ENCODE assay signal across 16 cellular contexts in the genomic region with DNA sequence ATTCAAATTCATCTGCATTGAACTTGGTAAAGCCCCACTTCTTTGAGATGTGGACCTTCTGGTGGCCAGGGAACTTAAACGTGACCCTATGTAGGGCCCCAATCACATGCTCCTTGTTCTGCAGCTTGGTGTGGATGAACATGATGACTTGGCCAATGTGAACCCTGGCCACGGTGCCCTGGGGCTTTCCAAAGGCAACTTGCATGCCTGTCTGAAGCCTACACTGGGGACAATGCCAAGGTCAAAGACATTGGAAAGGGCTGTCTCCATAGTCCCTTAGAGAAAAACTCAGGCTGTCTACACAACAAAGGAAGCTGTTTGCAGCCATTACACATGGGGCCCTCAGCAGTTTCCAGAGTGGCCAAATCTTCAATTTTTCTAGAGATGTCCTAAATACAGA. TPM values are rescaled to one million over a fixed set of nuclear protein-coding genes. Genes with fewer than 3 reads are reported as not detected.
DNase-seq lines count a peak whose midpoint lies in the region; ATAC-seq and TF ChIP-seq lines count a peak whose summit lies in the region.
"Had no signal": no experiment of that assay in that cellular context is flagged by ENCODE, and none has a peak within 500 bp of the region (broad histone marks: within the 10 kb centered on the region; RNA-seq: fewer than 3 reads in every experiment).

No MANE protein-coding gene starts in this region.

- no peak overlapping the region for H3K4me2 ChIP-seq in osteoblast (ENCODE audit: insufficient read depth, low read length)

- peak; percentile 48 for DNase-seq in MG63
- peak; percentile 15 for DNase-seq in adipocyte (ENCODE audit: low read depth)
- peak; percentile 11 for DNase-seq in foreskin melanocyte
- DNase-seq in osteoblast (ENCODE audit: insufficient read length, low spot score, missing footprints) = peak; percentile 58
- no peak for DNase-seq in NCI-H2081 (lab: John Stamatoyannopoulos, UW)
- no peak for DNase-seq in GM19238 (ENCODE audit: insufficient read length, low spot score)
- no peak for DNase-seq in putamen (ENCODE audit: low spot score)
- DNase-seq: Calu3; CD8-positive, alpha-beta T cell; DMS79 treated with DMSO at 0.1 percent for 48 hours; GF-D8; H9 had no signal

- H3K79me2 ChIP-seq in osteoblast (ENCODE audit: insufficient read depth, low read length) = no peaks in the 10 kb centered on the region

- H3K36me3 ChIP-seq in MG63 = no peaks in the 10 kb centered on the region
- H3K36me3 ChIP-seq in adipocyte (ENCODE audit: control insufficient read depth, insufficient read depth, low read length, severe bottlenecking) = no peaks in the 10 kb centered on the region
- no peaks in the 10 kb centered on the region for H3K36me3 ChIP-seq in osteoblast (ENCODE audit: insufficient read depth, low read length)

- ATAC-seq in GM18907 (IDR thresholded peaks at IDR 0.05; ENCODE audit: unreplicated experiment) = no peak
- ATAC-seq: CD8-positive, alpha-beta T cell had no signal

- H3K4me3 ChIP-seq in MG63 (no peak overlapping the region), adipocyte (ENCODE audit: low read length) (no peak overlapping the region), osteoblast (ENCODE audit: insufficient read depth, low read length) (no peak overlapping the region)
- H3K4me3 ChIP-seq: BLaER1 treated with 17β-estradiol and CSF1 and Interleukin-3, amounts not matched to agents 10 nM and 100 nM had no signal

- no peak for TF ChIP-seq CTCF in osteoblast (IDR thresholded peaks at IDR 0.05; ENCODE audit: extremely low read depth, low read depth, low read length)

- no peak overlapping the region for H3K27ac ChIP-seq in osteoblast (ENCODE audit: low read depth, low read length)
- H3K27ac ChIP-seq: BLaER1 treated with 17β-estradiol and CSF1 and Interleukin-3, amounts not matched to agents 10 nM and 100 nM had no signal

- H3K4me1 ChIP-seq in adipocyte (ENCODE audit: control insufficient read depth, insufficient read depth, low read length) = peaks cover 16% of the 10 kb centered on the region
- H3K4me1 ChIP-seq in osteoblast (ENCODE audit: insufficient read depth, low read length) = no peaks in the 10 kb centered on the region

- no peak overlapping the region for H2AFZ ChIP-seq in osteoblast (ENCODE audit: low read length)

- H4K20me1 ChIP-seq in osteoblast (ENCODE audit: insufficient read depth, low read length) = no peaks in the 10 kb centered on the region
- H4K20me1 ChIP-seq: BLaER1 treated with 17β-estradiol and CSF1 and Interleukin-3, amounts not matched to agents 10 nM and 100 nM had no signal

- H3K27me3 ChIP-seq in MG63 (no peaks in the 10 kb centered on the region), adipocyte (replicated peaks; ENCODE audit: control insufficient read depth, insufficient read depth, low read length) (peaks cover 13% of the 10 kb centered on the region), osteoblast (ENCODE audit: insufficient read depth, low read length) (peaks cover 6% of the 10 kb centered on the region)
- H3K27me3 ChIP-seq: BLaER1 treated with 17β-estradiol and CSF1 and Interleukin-3, amounts not matched to agents 10 nM and 100 nM had no signal

- H3K9ac ChIP-seq in adipocyte (ENCODE audit: low read length) = no peak overlapping the region
- H3K9ac ChIP-seq: BLaER1 treated with 17β-estradiol and CSF1 and Interleukin-3, amounts not matched to agents 10 nM and 100 nM had no signal

- H3K9me3 ChIP-seq in MG63 = no peaks in the 10 kb centered on the region
- peaks cover 5% of the 10 kb centered on the region for H3K9me3 ChIP-seq in adipocyte (ENCODE audit: control insufficient read depth, low read length)
- no peaks in the 10 kb centered on the region for H3K9me3 ChIP-seq in osteoblast (ENCODE audit: low read depth, low read length)

RNA-seq across cellular contexts. Expression of a gene that starts 8.9 kb away (rescaled TPM):
- 12.1 and 16.2 TPM in 2 replicates for total RNA-seq in MG63 (2014; rRNA removed; shearing (Covaris generic); ENCODE audit: low replicate concordance)
- total RNA-seq in osteoblast = 46.0 and 48.5 TPM in 2 replicates

RNA-seq across cellular contexts. Expression of a gene that starts 54.1 kb away (rescaled TPM):
- 2.5 and 3.9 TPM in 2 replicates for total RNA-seq in MG63 (2014; rRNA removed; shearing (Covaris generic); ENCODE audit: low replicate concordance)
- 11.2 and 12.7 TPM in 2 replicates for total RNA-seq in osteoblast
- total RNA-seq: A172, HT-29 had no signal

Comparison
In these comparisons a context has a peak if more than half of its experiments do, and no peak if none do; other contexts are left out.
1. DNase-seq: peak in MG63 (single experiment), adipocyte (single experiment), foreskin melanocyte (single experiment) and osteoblast (single experiment); none in NCI-H2081 (0 of 2), GM19238 (single experiment) and putamen (single experiment).